8 cellular contexts compared by ENCODE assay signal in genomic region chr2:219245148-219245898, GRCh38. TPM values are rescaled to one million over a fixed set of nuclear protein-coding genes. Genes with fewer than 3 reads are reported as not detected.
DNase-seq lines count a peak whose midpoint lies in the region; ATAC-seq, FAIRE-seq and TF ChIP-seq lines count a peak whose summit lies in the region.

Gene GLB1L, minus strand, starts transcription at chr2:219245444. Its CDS starts 1,871 bp downstream, at chr2:219243573.
Gene STK16, plus strand, starts transcription at chr2:219245479. Its CDS starts 521 bp downstream, at chr2:219246000.

- TF ChIP-seq CTCF in GM23338 (conservative IDR thresholded peaks at IDR 0.05; ENCODE audit: low read depth in 2 of 2) (no peak), neutrophil (IDR thresholded peaks at IDR 0.05) (peak; percentile 45)

- DNase-seq in GM23338 (ENCODE audit: low spot score) (peak; percentile 98), Karpas-422 (peak; percentile 97), SHP77 (lab: John Stamatoyannopoulos, UW) (peak; percentile 87 to 89), frontal cortex (ENCODE audit: low spot score in 2 of 2) (peak; percentile 90 to 98)
- DNase-seq in activated naive CD4-positive, alpha-beta T cell treated with Interleukin-2 at 50 U/mL for 16 hours, result peak; percentile 90

- FAIRE-seq in frontal cortex (lab: Jason Lieb, UNC), result no peak

- no peaks in the 10 kb centered on the region for H3K9me2 ChIP-seq in GM23338 (ENCODE audit: insufficient read depth)
- no peaks in the 10 kb centered on the region for H3K9me2 ChIP-seq in Karpas-422 (replicated peaks; ENCODE audit: insufficient read depth, low read length)

- H3K4me1 ChIP-seq in ES-I3 (ENCODE audit: insufficient read depth, low read length), result peaks cover 23% of the 10 kb centered on the region
- peaks cover 8% of the 10 kb centered on the region for H3K4me1 ChIP-seq in GM23338 (ENCODE audit: insufficient read depth)
- H3K4me1 ChIP-seq in Karpas-422 (ENCODE audit: low read length), result peaks cover 44% of the 10 kb centered on the region
- H3K4me1 ChIP-seq in neutrophil (ENCODE audit: control insufficient read depth in 1 of 2, insufficient read depth in 1 of 2, low read depth in 1 of 2, low read length in 1 of 2), result peaks cover 73 to 77% of the 10 kb centered on the region in 2 experiments
- peaks cover 9 to 61% (median 50%) of the 10 kb centered on the region in 5 donors for H3K4me1 ChIP-seq in subcutaneous abdominal adipose tissue (ENCODE audit: control insufficient read depth in 5 of 5, insufficient read depth in 5 of 5, low read length in 5 of 5)

- peaks cover 8% of the 10 kb centered on the region for H3K27me3 Mint-ChIP-seq in GM23338 (ENCODE audit: insufficient read depth, low read depth, poor library complexity)

- H3K36me3 Mint-ChIP-seq in GM23338 (ENCODE audit: low read depth), result peaks cover 27% of the 10 kb centered on the region

- H3K27me3 ChIP-seq in GM23338 (ENCODE audit: insufficient read depth), result no peaks in the 10 kb centered on the region
- H3K27me3 ChIP-seq in Karpas-422 (ENCODE audit: low read length), result no peaks in the 10 kb centered on the region
- H3K27me3 ChIP-seq in neutrophil, result no peaks in the 10 kb centered on the region
- H3K27me3 ChIP-seq in subcutaneous abdominal adipose tissue (ENCODE audit: control insufficient read depth in 5 of 5, insufficient read depth in 4 of 5, low read length in 5 of 5), result no peaks in the 10 kb centered on the region

- H3K4me3 ChIP-seq in GM23338 (peak within 1 kb of the TSS; percentile 83), Karpas-422 (ENCODE audit: low read length) (peak within 1 kb of the TSS; percentile 94), neutrophil (ENCODE audit: low read depth in 1 of 2, low read length in 1 of 2) (peak within 1 kb of the TSS; percentile 89 to 99), subcutaneous abdominal adipose tissue (ENCODE audit: low read depth in 1 of 5, low read length in 5 of 5) (peak within 1 kb of the TSS; percentile 84 to 98 (median 92))

- peaks cover 26% of the 10 kb centered on the region for H3K4me1 Mint-ChIP-seq in GM23338

- H3K36me3 ChIP-seq in ES-I3 (ENCODE audit: insufficient read depth, low read length) (0 out of 2 replicates have a peak, but pooled peaks cover 6% of the 10 kb centered on the region), GM23338 (ENCODE audit: insufficient read depth) (peaks cover 3% of the 10 kb centered on the region; the same call in 1 of the 2 replicates), Karpas-422 (ENCODE audit: insufficient read depth, low read length) (no peaks in the 10 kb centered on the region; the same call in 1 of the 2 replicates), neutrophil (peaks cover 23% of the 10 kb centered on the region), subcutaneous abdominal adipose tissue (ENCODE audit: control insufficient read depth in 5 of 5, insufficient read depth in 5 of 5, low read length in 5 of 5) (peaks cover 0 to 30% (median 13%) of the 10 kb centered on the region in 5 donors)

- H3K9me3 Mint-ChIP-seq in GM23338, result no peaks in the 10 kb centered on the region

- H3K27ac ChIP-seq in GM23338 (ENCODE audit: low read depth) (peak within 1 kb of the TSS; percentile 75), Karpas-422 (ENCODE audit: low read length) (peak within 1 kb of the TSS; percentile 54), neutrophil (peak within 1 kb of the TSS; percentile 95), subcutaneous abdominal adipose tissue (ENCODE audit: low read depth, low read length) (peak within 1 kb of the TSS; percentile 83)

- ATAC-seq in GM23338, result peak; percentile 89

- H3K4me2 ChIP-seq in GM23338 (peak within 1 kb of the TSS; percentile 95), Karpas-422 (ENCODE audit: low read depth, low read length, poor library complexity, severe bottlenecking) (peak within 1 kb of the TSS; percentile 96)

- H4K20me1 ChIP-seq in GM23338 (replicated peaks; ENCODE audit: insufficient read depth), result no peaks in the 10 kb centered on the region
- 0 out of 2 replicates have a peak, but pooled peaks cover 5% of the 10 kb centered on the region for H4K20me1 ChIP-seq in Karpas-422 (ENCODE audit: insufficient read depth, low read depth, low read length)

- no peaks in the 10 kb centered on the region for H3K9me3 ChIP-seq in ES-I3 (ENCODE audit: control insufficient read depth, insufficient read depth, low read length)
- H3K9me3 ChIP-seq in Karpas-422 (ENCODE audit: low read length), result no peaks in the 10 kb centered on the region
- H3K9me3 ChIP-seq in neutrophil, result no peaks in the 10 kb centered on the region
- no peaks in the 10 kb centered on the region for H3K9me3 ChIP-seq in subcutaneous abdominal adipose tissue (ENCODE audit: control insufficient read depth in 5 of 5, low read length in 5 of 5)

- H2AFZ ChIP-seq in GM23338, result peak within 1 kb of the TSS; percentile 91; the same call in 1 of the 2 replicates
- peak within 1 kb of the TSS; percentile 91 for H2AFZ ChIP-seq in Karpas-422 (ENCODE audit: low read length)

- H3K79me2 ChIP-seq in GM23338 (replicated peaks; ENCODE audit: insufficient read depth) (0 out of 2 replicates have a peak, but pooled peaks cover 4% of the 10 kb centered on the region), Karpas-422 (ENCODE audit: low read length) (peaks cover 16% of the 10 kb centered on the region)

- H3K9ac ChIP-seq in ES-I3 (ENCODE audit: low read depth, low read length), result peak within 1 kb of the TSS; percentile 79
- H3K9ac ChIP-seq in Karpas-422 (ENCODE audit: low read length), result peak within 1 kb of the TSS; percentile 94
- H3K9ac ChIP-seq in subcutaneous abdominal adipose tissue (ENCODE audit: low read length in 5 of 5), result peak within 1 kb of the TSS; percentile 68 to 93 (median 92)

- peak within 1 kb of the TSS; percentile 97 for H3K27ac Mint-ChIP-seq in GM23338

- peak within 1 kb of the TSS; percentile 96 for H3K4me3 Mint-ChIP-seq in GM23338

- H3F3A ChIP-seq in GM23338 (replicated peaks; ENCODE audit: low read depth), result no peaks in the 10 kb centered on the region

TF ChIP-seq in GM23338, 12 proteins besides CTCF, POLR2A, EP300 and RAD21:
- peak; percentile 84 for TF ChIP-seq ETS1 (IDR thresholded peaks at IDR 0.05)
- TF ChIP-seq CREB1 (CRISPR knock-in tag; IDR thresholded peaks at IDR 0.05; ENCODE audit: low read depth), result peak; percentile 97
- TF ChIP-seq POLR2AphosphoS5 (IDR thresholded peaks at IDR 0.05; ENCODE audit: low read depth), result peak; percentile 91
- no peak for TF ChIP-seq STAT1 (IDR thresholded peaks at IDR 0.05; ENCODE audit: unreplicated experiment)

RNA-seq across cellular contexts. Expression of gene GLB1L, which starts in this region (rescaled TPM):
- 5.4 and 5.6 TPM in 2 replicates for total RNA-seq in GM23338 (2014; rRNA removed; shearing (Covaris generic))
- polyA plus RNA-seq in GM23338 (2016; fragmentation: Nextera tagmentation; extraction: Ambion mirVana), result 1.7 TPM in 2 replicates
- total RNA-seq in Karpas-422 (2014; rRNA removed; shearing (Covaris generic); ENCODE audit: low replicate concordance), result 4.3 and 6.4 TPM in 2 replicates
- total RNA-seq in frontal cortex, result 4.9 TPM

RNA-seq across cellular contexts. Expression of gene STK16, which starts in this region (rescaled TPM):
- total RNA-seq in GM23338 (2014; rRNA removed; shearing (Covaris generic)), result 12.1 and 17.0 TPM in 2 replicates
- polyA plus RNA-seq in GM23338 (2016; fragmentation: Nextera tagmentation; extraction: Ambion mirVana), result 3.1 and 3.4 TPM in 2 replicates
- 22.8 and 30.7 TPM in 2 replicates for total RNA-seq in Karpas-422 (2014; rRNA removed; shearing (Covaris generic); ENCODE audit: low replicate concordance)
- total RNA-seq in frontal cortex, result 12.2 TPM

Comparison
In these comparisons a context has a peak if more than half of its experiments do, and no peak if none do; other contexts are left out.
1. Peak in every context shown above with its lines: DNase-seq, ATAC-seq, H3K4me3 ChIP-seq and H3K27ac ChIP-seq.